ENCODE assay signal across 13 cellular contexts in the genomic region with DNA sequence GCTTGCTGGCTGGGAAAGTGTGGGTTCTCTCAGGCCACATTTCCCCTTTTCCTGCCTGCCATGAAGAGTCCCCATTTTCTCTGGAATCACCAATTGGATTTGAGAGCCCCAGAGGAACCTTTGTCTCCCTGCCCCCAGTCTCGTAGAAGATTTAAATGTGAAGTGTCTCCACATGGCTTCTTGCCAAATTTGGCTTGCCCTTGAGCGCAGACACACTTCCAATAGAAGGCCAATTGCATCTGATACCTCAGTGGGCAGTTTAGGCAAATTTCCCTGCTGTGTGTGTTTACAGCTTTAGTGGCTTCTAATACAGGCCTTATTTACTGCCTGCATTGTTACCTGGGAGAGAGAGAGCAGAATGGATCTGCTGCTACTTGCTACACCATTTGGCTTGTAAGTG. TPM values are rescaled to one million over a fixed set of nuclear protein-coding genes. Genes with fewer than 3 reads are reported as not detected.
DNase-seq lines count a peak whose midpoint lies in the region; ATAC-seq and TF ChIP-seq lines count a peak whose summit lies in the region.
"Had no signal": no experiment of that assay in that cellular context is flagged by ENCODE, and none has a peak within 500 bp of the region (broad histone marks: within the 10 kb centered on the region; RNA-seq: fewer than 3 reads in every experiment).

No MANE protein-coding gene starts in this region.

- H3K36me3 ChIP-seq in NT2/D1 (ENCODE audit: insufficient read depth, insufficient read length, low read length) (no peaks in the 10 kb centered on the region), hepatocyte (replicated peaks; ENCODE audit: insufficient read depth, low read depth) (no peaks in the 10 kb centered on the region)
- no peaks in the 10 kb centered on the region for H3K36me3 ChIP-seq in naive thymus-derived CD4-positive, alpha-beta T cell (ENCODE audit: control insufficient read depth in 2 of 3, insufficient read depth in 3 of 3, low read length in 3 of 3)
- H3K36me3 ChIP-seq: upper lobe of right lung had no signal

- H3K27ac Mint-ChIP-seq in naive thymus-derived CD4-positive, alpha-beta T cell = peak overlapping the region in 7 of 9 donors; percentile 19 to 99 (median 87)

- no peak overlapping the region for H3K9ac ChIP-seq in NT2/D1 (ENCODE audit: insufficient read length, low read depth)

- H3K9me3 ChIP-seq in NT2/D1 (ENCODE audit: insufficient read depth, low read length) = no peaks in the 10 kb centered on the region
- no peaks in the 10 kb centered on the region for H3K9me3 ChIP-seq in naive thymus-derived CD4-positive, alpha-beta T cell (ENCODE audit: control insufficient read depth in 2 of 3, low read length in 3 of 3)
- no peaks in the 10 kb centered on the region for H3K9me3 ChIP-seq in hepatocyte (ENCODE audit: low read depth)
- H3K9me3 ChIP-seq: upper lobe of right lung had no signal

- H3K4me3 ChIP-seq in NT2/D1 (ENCODE audit: insufficient read length, low read depth) = no peak overlapping the region
- no peak overlapping the region for H3K4me3 ChIP-seq in naive thymus-derived CD4-positive, alpha-beta T cell (ENCODE audit: low read length)
- H3K4me3 ChIP-seq in hepatocyte = no peak overlapping the region
- H3K4me3 ChIP-seq: upper lobe of right lung had no signal

- H3K27me3 Mint-ChIP-seq in naive thymus-derived CD4-positive, alpha-beta T cell = no peaks in the 10 kb centered on the region

- no peaks in the 10 kb centered on the region for H4K20me1 ChIP-seq in hepatocyte (ENCODE audit: insufficient read depth, poor library complexity, severe bottlenecking)

- intact Hi-C loops in naive thymus-derived CD4-positive, alpha-beta T cell (cut with micrococcal nuclease) = loop anchor here in 1 of 2 donors (5.0 kb wide), 2 partner anchors 36 to 1419 kb away; no protein-coding TSS in a partner anchor

- 0% methylated on average over 2 of the region's 2 CpGs for WGBS in hepatocyte (ENCODE audit: low lambda C conversion rate, missing lambda C conversion rate)

- H3K36me3 Mint-ChIP-seq in naive thymus-derived CD4-positive, alpha-beta T cell = peaks cover 0 to 4% (median 0%) of the 10 kb centered on the region in 5 donors

- no peak for ATAC-seq in naive thymus-derived CD4-positive, alpha-beta T cell
- ATAC-seq in HG03469 (IDR thresholded peaks at IDR 0.05; ENCODE audit: unreplicated experiment) = no peak
- ATAC-seq: PC-3, upper lobe of right lung had no signal

- no peaks in the 10 kb centered on the region for H3K9me2 ChIP-seq in hepatocyte (replicated peaks; ENCODE audit: insufficient read depth)

- DNase-seq in DMS79 treated with DMSO at 0.1 percent for 48 hours (lab: John Stamatoyannopoulos, UW) (peak; percentile 86), NCI-H1092 (lab: John Stamatoyannopoulos, UW) (peak; percentile 88), NT2/D1 (ENCODE audit: low read depth, low spot score) (peak; percentile 33), GM13977 (ENCODE audit: low spot score) (no peak), ureter (ENCODE audit: low spot score) (no peak), hepatocyte (ENCODE audit: low spot score) (no peak)
- DNase-seq in naive thymus-derived CD4-positive, alpha-beta T cell = no peak
- DNase-seq: activated T-cell treated with anti-CD3 and anti-CD28 coated beads, Interleukin-2, amount 50 U/mL, for 1 hour; Karpas-422; PC-3; T-helper 9 cell; upper lobe of right lung had no signal

- H3K4me2 ChIP-seq in hepatocyte = no peak overlapping the region

- H3K27ac ChIP-seq in naive thymus-derived CD4-positive, alpha-beta T cell (ENCODE audit: low read depth, low read length) = peak overlapping the region; percentile 47
- no peak overlapping the region for H3K27ac ChIP-seq in hepatocyte
- H3K27ac ChIP-seq: upper lobe of right lung had no signal

- peak overlapping the region in 1 of 10 donors; percentile 86 for H3K4me3 Mint-ChIP-seq in naive thymus-derived CD4-positive, alpha-beta T cell

- no peaks in the 10 kb centered on the region for H3K79me2 ChIP-seq in hepatocyte

- CTCF ChIA-PET in naive thymus-derived CD4-positive, alpha-beta T cell (lab: Charles Lee) = interaction anchor here (1.7 to 3.5 kb wide), 6 partner anchors 12 to 33 kb away, joined by 5 to 20 read pairs (median 8); partner anchors contain the start of gene CDK5R1

- TF ChIP-seq CTCF in GM13977 (IDR thresholded peaks at IDR 0.05; ENCODE audit: extremely low read depth, insufficient read depth, missing control alignments) = no peak
- no peak for TF ChIP-seq CTCF in hepatocyte (IDR thresholded peaks at IDR 0.05; ENCODE audit: poor library complexity)

- no peaks in the 10 kb centered on the region for H3K9me3 Mint-ChIP-seq in naive thymus-derived CD4-positive, alpha-beta T cell

- POLR2A ChIA-PET in naive thymus-derived CD4-positive, alpha-beta T cell (lab: Charles Lee) = interaction anchor here (1.0 to 22.6 kb wide), 4 partner anchors 10 to 29 kb away, joined by 3 to 382 read pairs (median 70); partner anchors contain the start of gene CDK5R1

- H3K27me3 ChIP-seq in NT2/D1 (ENCODE audit: insufficient read depth, insufficient read length) (peaks cover 22% of the 10 kb centered on the region), hepatocyte (no peaks in the 10 kb centered on the region)
- no peaks in the 10 kb centered on the region for H3K27me3 ChIP-seq in naive thymus-derived CD4-positive, alpha-beta T cell (ENCODE audit: control insufficient read depth in 2 of 2, insufficient read depth in 2 of 2, low read length in 2 of 2)
- H3K27me3 ChIP-seq: upper lobe of right lung had no signal

- H3K4me1 ChIP-seq in NT2/D1 (ENCODE audit: insufficient read depth, insufficient read length) (peaks cover 11% of the 10 kb centered on the region), hepatocyte (ENCODE audit: insufficient read depth) (peaks cover 15% of the 10 kb centered on the region)
- H3K4me1 ChIP-seq in naive thymus-derived CD4-positive, alpha-beta T cell (ENCODE audit: control insufficient read depth in 2 of 2, insufficient read depth in 2 of 2, low read length in 2 of 2) = peaks cover 34 to 55% of the 10 kb centered on the region in 2 donors

- no peak overlapping the region for H2AFZ ChIP-seq in hepatocyte

- peaks cover 29 to 78% (median 71%) of the 10 kb centered on the region in 7 donors for H3K4me1 Mint-ChIP-seq in naive thymus-derived CD4-positive, alpha-beta T cell

- in situ Hi-C loops in GM13977 (cut with MboI; ENCODE audit: low pct_unique_long_range_greater_than_20kb, low sequenced_read_pairs, unreplicated experiment) = no loop called here

RNA-seq across cellular contexts. Expression of gene CDK5R1, which starts 29.7 kb away (rescaled TPM):
- 10 to 100 TPM in 3 of 5 experiments, 1 to 10 TPM in 2; 4.9 to 21.2 (median 12.2) TPM for total RNA-seq in naive thymus-derived CD4-positive, alpha-beta T cell
- 1 to 10 TPM; 5.6 to 7.5 TPM for polyA plus RNA-seq in naive thymus-derived CD4-positive, alpha-beta T cell
- total RNA-seq in ureter (0.83 TPM), hepatocyte (1.1 and 1.3 TPM in 2 replicates)
- 0.80 and 1.0 TPM in 2 replicates for polyA plus RNA-seq in hepatocyte

Comparison
In these comparisons a context has a peak if more than half of its experiments do, and no peak if none do; other contexts are left out.
1. DNase-seq: peak in DMS79 treated with DMSO at 0.1 percent for 48 hours (single experiment), NCI-H1092 (single experiment) and NT2/D1 (single experiment); none in naive thymus-derived CD4-positive, alpha-beta T cell (0 of 9), GM13977 (single experiment), ureter (single experiment) and hepatocyte (single experiment).